ENCODE assay signal across 8 cellular contexts in the genomic region with DNA sequence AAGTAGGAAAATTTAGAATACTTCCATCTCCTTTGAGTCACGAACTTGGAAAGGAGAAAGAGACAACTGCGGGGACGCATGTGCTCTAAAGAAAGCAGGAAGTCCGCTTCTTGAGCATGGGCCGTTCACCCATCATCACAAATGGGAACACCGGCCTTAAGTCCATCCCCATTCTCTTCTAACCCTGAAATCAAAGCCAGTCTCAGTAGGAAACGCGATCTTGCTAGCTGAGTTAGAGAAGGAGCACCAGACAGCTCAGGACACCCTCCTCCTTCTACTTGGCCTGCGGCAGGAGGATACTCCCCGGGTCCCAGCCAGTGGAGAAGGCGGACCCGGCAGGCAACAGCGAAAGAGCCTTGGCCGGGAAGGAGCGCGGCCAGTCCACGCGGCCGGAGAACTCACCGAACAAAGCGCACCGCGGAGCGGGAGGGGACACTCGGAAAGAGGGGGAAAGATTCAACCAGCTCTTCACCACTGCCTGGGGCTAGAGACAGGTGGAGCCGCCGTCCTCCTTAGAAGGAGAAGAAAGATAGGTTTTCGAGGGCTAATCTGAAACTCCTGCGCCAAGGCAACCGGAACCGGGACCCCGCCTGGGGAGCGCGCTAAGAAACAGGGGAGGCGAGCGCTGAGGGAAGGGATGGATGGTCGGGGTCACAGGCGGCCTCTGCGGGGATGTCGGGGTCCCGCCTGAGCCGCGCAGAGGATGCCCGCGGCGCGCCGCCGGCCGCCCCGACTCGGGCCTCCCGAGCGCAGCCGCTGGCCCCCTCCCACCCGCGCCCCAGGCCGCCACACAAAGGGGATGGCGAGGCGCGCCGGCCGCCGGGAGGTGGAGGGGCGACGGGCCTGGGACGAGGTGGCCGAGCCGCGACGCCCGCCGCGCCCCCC. TPM values are rescaled to one million over a fixed set of nuclear protein-coding genes. Genes with fewer than 3 reads are reported as not detected.
DNase-seq lines count a peak whose midpoint lies in the region; ATAC-seq, FAIRE-seq and TF ChIP-seq lines count a peak whose summit lies in the region.

No MANE protein-coding gene starts in this region.

- no peaks in the 10 kb centered on the region for H3K27me3 Mint-ChIP-seq in stimulated activated memory B cell treated with anti-CD40 and anti-IgM and Interleukin-4, amounts not matched to agents 10 μg/mL and 1 μg/mL and 100 μg/mL, for 72 hours

- peak overlapping the region; percentile 93 for H3K9ac ChIP-seq in endothelial cell of umbilical vein (replicated peaks; ENCODE audit: extremely low read depth, insufficient read depth, low read length)

- CTCF ChIA-PET in AG04450 (lab: Charles Lee) (interaction anchor here (1.0 to 2.6 kb wide), 2 partner anchors 10 to 16 kb away, joined by 3 to 11 read pairs; no protein-coding TSS in a partner anchor), endothelial cell of umbilical vein (lab: Charles Lee) (interaction anchor here (0.8 to 3.8 kb wide), 6 partner anchors 12 to 198 kb away, joined by 3 to 35 read pairs (median 3); no protein-coding TSS in a partner anchor)

- peak overlapping the region; percentile 40 for H2AFZ ChIP-seq in endothelial cell of umbilical vein (ENCODE audit: low read depth, low read length)

- H3K9me3 Mint-ChIP-seq in stimulated activated memory B cell treated with anti-CD40 and anti-IgM and Interleukin-4, amounts not matched to agents 10 μg/mL and 1 μg/mL and 100 μg/mL, for 72 hours, result no peaks in the 10 kb centered on the region

- peak overlapping the region; percentile 90 for H3K27ac Mint-ChIP-seq in stimulated activated memory B cell treated with anti-CD40 and anti-IgM and Interleukin-4, amounts not matched to agents 10 μg/mL and 1 μg/mL and 100 μg/mL, for 72 hours

- POLR2A ChIA-PET in AG04450 (lab: Yijun Ruan, JAX), result interaction anchor here (0.7 to 1.3 kb wide), 6 partner anchors 17 to 194 kb away, joined by 3 to 7 read pairs (median 5); no protein-coding TSS in a partner anchor
- POLR2A ChIA-PET in endothelial cell of umbilical vein (lab: Charles Lee), result interaction anchor here (0.5 to 1.0 kb wide), 3 partner anchors 107 to 111 kb away, joined by 3 to 4 read pairs (median 3); no protein-coding TSS in a partner anchor

- peak overlapping the region; percentile 99 for H3K4me3 Mint-ChIP-seq in stimulated activated memory B cell treated with anti-CD40 and anti-IgM and Interleukin-4, amounts not matched to agents 10 μg/mL and 1 μg/mL and 100 μg/mL, for 72 hours

- H3K4me1 Mint-ChIP-seq in stimulated activated memory B cell treated with anti-CD40 and anti-IgM and Interleukin-4, amounts not matched to agents 10 μg/mL and 1 μg/mL and 100 μg/mL, for 72 hours, result peaks cover 36% of the 10 kb centered on the region

- H3K4me2 ChIP-seq in endothelial cell of umbilical vein (ENCODE audit: insufficient read depth, low read length), result peak overlapping the region; percentile 97

- DNase-seq in AG04450 (ENCODE audit: low read depth, low spot score), result no peak
- peak; percentile 22 for DNase-seq in NCI-H460 (ENCODE audit: extremely low read depth, low read depth)
- DNase-seq in activated CD8-positive, alpha-beta memory T cell treated with anti-CD3 and anti-CD28 coated beads for 24 hours, result peak; percentile 82
- peak; percentile 80 for DNase-seq in endothelial cell of umbilical vein (ENCODE audit: low read depth, low spot score)
- DNase-seq in mucosa of gallbladder (ENCODE audit: low spot score), result peak; percentile 38

- peaks cover 57% of the 10 kb centered on the region for H3K79me2 ChIP-seq in endothelial cell of umbilical vein (ENCODE audit: control insufficient read depth, insufficient read depth, low read length)

- H4K20me1 ChIP-seq in endothelial cell of umbilical vein (replicated peaks; ENCODE audit: control insufficient read depth, extremely low read depth, insufficient read depth, low read length), result peaks cover 2% of the 10 kb centered on the region

- ATAC-seq in GM18505 (IDR thresholded peaks at IDR 0.05; ENCODE audit: unreplicated experiment) (peak; percentile 24), HG02885 (IDR thresholded peaks at IDR 0.05; ENCODE audit: poor library complexity, unreplicated experiment) (peak; percentile 22)
- peak; percentile 3 for ATAC-seq in stimulated activated memory B cell treated with anti-CD40 and anti-IgM and Interleukin-4, amounts not matched to agents 10 μg/mL and 1 μg/mL and 100 μg/mL, for 72 hours

- dilution Hi-C loops in endothelial cell of umbilical vein (cut with MboI; ENCODE audit: extremely low pct_ligation_motif_present, low sequenced_read_pairs), result no loop called here

- peak overlapping the region; percentile 75 for H3K27ac ChIP-seq in AG04450 (ENCODE audit: low read depth, low read length)
- H3K27ac ChIP-seq in endothelial cell of umbilical vein (ENCODE audit: insufficient read depth, low read depth, low read length), result peak overlapping the region; percentile 62

- TF ChIP-seq CTCF in AG04450 (IDR thresholded peaks at IDR 0.05; ENCODE audit: low read depth, low read length) (no peak), endothelial cell of umbilical vein (IDR thresholded peaks at IDR 0.05; ENCODE audit: extremely low read depth in 1 of 2, insufficient read depth in 1 of 2, low read depth in 1 of 2, low read length in 2 of 2) (no peak)

- peaks cover 29% of the 10 kb centered on the region for H3K4me1 ChIP-seq in endothelial cell of umbilical vein (ENCODE audit: control insufficient read depth, extremely low read depth, insufficient read depth, low read length)

- FAIRE-seq in endothelial cell of umbilical vein (lab: Jason Lieb, UNC), result peak; percentile 70

- H3K36me3 ChIP-seq in endothelial cell of umbilical vein (ENCODE audit: control insufficient read depth in 2 of 2, extremely low read depth in 1 of 2, insufficient read depth in 2 of 2, low read length in 2 of 2), result no peaks in the 10 kb centered on the region

- TF ChIP-seq POLR2A in GM18505 (IDR thresholded peaks at IDR 0.05; ENCODE audit: borderline replicate concordance, extremely low read depth, insufficient read depth, insufficient read length), result peak; percentile 51
- no peak for TF ChIP-seq POLR2A in endothelial cell of umbilical vein (IDR thresholded peaks at IDR 0.05; ENCODE audit: low read depth, low read length)

- H3K9me1 ChIP-seq in endothelial cell of umbilical vein (replicated peaks; ENCODE audit: control insufficient read depth, extremely low read depth, insufficient read depth, low read length), result no peaks in the 10 kb centered on the region

- H3K36me3 Mint-ChIP-seq in stimulated activated memory B cell treated with anti-CD40 and anti-IgM and Interleukin-4, amounts not matched to agents 10 μg/mL and 1 μg/mL and 100 μg/mL, for 72 hours, result peaks cover under 1% of the 10 kb centered on the region

- BruUV-seq in endothelial cell of umbilical vein (replicated peaks; lab: Mats Ljungman, UMichigan), result TSS peak; percentile 27

- H3K4me3 ChIP-seq in AG04450 (ENCODE audit: low read depth, low read length) (peak overlapping the region; percentile 88), endothelial cell of umbilical vein (replicated peaks in 1 of 3; ENCODE audit: insufficient read depth in 1 of 3, low read depth in 1 of 3, low read length in 3 of 3) (peak overlapping the region; percentile 79 to 93 (median 88))

- intact Hi-C loops in endothelial cell of umbilical vein (cut with micrococcal nuclease), result loop anchor here (1.0 kb wide), 7 partner anchors 51 to 198 kb away; no protein-coding TSS in a partner anchor

- H3K27me3 ChIP-seq in AG04450 (ENCODE audit: control insufficient read depth, insufficient read depth, low read length) (no peaks in the 10 kb centered on the region), endothelial cell of umbilical vein (ENCODE audit: control insufficient read depth in 2 of 2, insufficient read depth in 2 of 2, low read length in 2 of 2) (no peaks in the 10 kb centered on the region)

- H3K9me3 ChIP-seq in AG04450 (ENCODE audit: control insufficient read depth, insufficient read depth, low read length), result no peaks in the 10 kb centered on the region; the same call in 1 of the 2 replicates
- no peaks in the 10 kb centered on the region for H3K9me3 ChIP-seq in endothelial cell of umbilical vein (replicated peaks; ENCODE audit: control insufficient read depth, insufficient read depth, low read length)

TF ChIP-seq in endothelial cell of umbilical vein, 7 proteins besides CTCF, POLR2A, EP300 and RAD21:
- no peak for TF ChIP-seq MYC (IDR thresholded peaks at IDR 0.05; ENCODE audit: low read depth, low read length)
- TF ChIP-seq, protein P1, sequence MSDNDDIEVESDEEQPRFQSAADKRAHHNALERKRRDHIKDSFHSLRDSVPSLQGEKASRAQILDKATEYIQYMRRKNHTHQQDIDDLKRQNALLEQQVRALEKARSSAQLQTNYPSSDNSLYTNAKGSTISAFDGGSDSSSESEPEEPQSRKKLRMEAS (IDR thresholded peaks at IDR 0.05; ENCODE audit: insufficient read depth, insufficient read length), result peak; percentile 9

RNA-seq across cellular contexts. Expression of a gene that starts 0.8 kb away (rescaled TPM):
- polyA plus RNA-seq in AG04450 (2011; rRNA removed), result 31.3 and 42.9 TPM in 2 replicates
- 43.2 and 80.8 TPM in 2 replicates for polyA minus RNA-seq in AG04450 (2011; rRNA and poly(A)+ RNA removed)
- total RNA-seq in NCI-H460 (2014; rRNA removed; shearing (Covaris generic)), result 56.9 and 57.2 TPM in 2 replicates
- 33.9 and 62.8 TPM in 2 replicates for polyA plus RNA-seq in NCI-H460 (2014; cell fraction: nucleus; rRNA removed)
- 50.9 and 58.6 TPM in 2 replicates for total RNA-seq in endothelial cell of umbilical vein
- 7.0 and 7.8 TPM in 2 replicates for polyA plus RNA-seq in endothelial cell of umbilical vein
- polyA plus RNA-seq in endothelial cell of umbilical vein (2011; cell fraction: cytosol; rRNA removed), result 4.5 and 4.8 TPM in 2 replicates
- polyA plus RNA-seq in endothelial cell of umbilical vein (2011; cell fraction: nucleus; rRNA removed), result 42.4 and 58.2 TPM in 2 replicates
- 20.5 and 24.2 TPM in 2 replicates for polyA plus RNA-seq in endothelial cell of umbilical vein (2012)
- polyA minus RNA-seq in endothelial cell of umbilical vein, result 38.8 and 42.5 TPM in 2 replicates
- polyA minus RNA-seq in endothelial cell of umbilical vein (2011; cell fraction: cytosol; rRNA and poly(A)+ RNA removed), result 25.2 TPM
- 108 and 157 TPM in 2 replicates for polyA minus RNA-seq in endothelial cell of umbilical vein (2011; cell fraction: nucleus; rRNA and poly(A)+ RNA removed)
- 35.1 TPM for total RNA-seq in mucosa of gallbladder
